Comparison of ENCODE assay signal across 8 cellular contexts in the genomic region with DNA sequence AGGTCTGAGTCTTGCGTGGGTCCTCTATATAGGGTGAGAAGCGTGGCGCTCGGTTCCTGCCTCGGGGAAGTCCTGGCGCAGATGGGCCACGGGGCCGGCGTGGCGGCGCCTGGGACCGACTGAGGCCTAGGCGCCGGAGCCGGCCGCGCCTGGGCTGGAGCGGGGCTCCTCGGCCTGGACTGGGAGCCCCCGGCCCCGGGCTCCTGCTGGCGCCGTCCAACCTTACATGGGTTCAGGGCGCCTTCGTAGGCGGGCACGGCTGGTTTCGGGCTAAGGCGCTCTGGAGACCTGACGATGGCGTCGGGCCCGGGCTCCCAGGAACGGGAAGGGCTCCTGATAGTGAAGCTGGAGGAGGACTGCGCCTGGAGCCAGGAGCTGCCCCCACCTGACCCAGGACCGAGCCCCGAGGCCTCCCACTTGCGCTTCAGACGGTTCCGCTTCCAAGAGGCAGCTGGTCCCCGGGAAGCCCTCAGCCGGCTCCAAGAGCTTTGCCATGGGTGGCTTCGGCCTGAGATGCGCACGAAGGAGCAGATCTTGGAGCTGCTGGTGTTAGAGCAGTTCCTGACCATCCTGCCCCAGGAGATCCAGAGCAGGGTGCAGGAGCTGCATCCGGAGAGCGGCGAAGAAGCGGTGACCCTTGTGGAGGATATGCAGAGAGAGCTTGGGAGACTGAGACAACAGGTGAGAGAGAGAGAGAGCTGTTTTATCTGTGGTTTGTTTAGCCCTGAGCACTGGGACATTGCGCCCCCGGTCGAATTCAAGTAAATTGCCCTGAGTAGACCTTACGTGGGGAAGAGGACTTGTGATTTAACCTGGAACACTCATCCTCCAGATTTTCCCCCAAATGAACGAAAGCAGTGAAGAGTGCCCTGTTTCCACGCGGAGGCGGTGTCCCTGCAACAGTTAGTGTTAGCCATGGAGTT. TPM values are rescaled to one million over a fixed set of nuclear protein-coding genes. Genes with fewer than 3 reads are reported as not detected.
DNase-seq lines count a peak whose midpoint lies in the region; ATAC-seq and TF ChIP-seq lines count a peak whose summit lies in the region.

No MANE protein-coding gene starts in this region.

- H3K9me3 Mint-ChIP-seq in HFFc6: peaks cover 42% of the 10 kb centered on the region

- H3K36me3 ChIP-seq in BE2C (peaks cover 36% of the 10 kb centered on the region), transverse colon (peaks cover 0 to 33% (median 6%) of the 10 kb centered on the region in 4 donors)

- intact Hi-C loops in lower leg skin (cut with DNase I; ENCODE audit: low total_unique reads): no loop called here
- intact Hi-C loops in transverse colon (cut with DNase I; ENCODE audit: low total_unique reads): no loop called here

- no peak for TF ChIP-seq EP300 in transverse colon (IDR thresholded peaks at IDR 0.05; ENCODE audit: low read depth)

- H3K36me3 Mint-ChIP-seq in HFFc6 (ENCODE audit: low read depth): peaks cover 50% of the 10 kb centered on the region

- no peaks in the 10 kb centered on the region; the same call in 1 of the 2 replicates for H3K27me3 Mint-ChIP-seq in HFFc6 (ENCODE audit: insufficient read depth)

- WGBS in lower leg skin, 2 donors: 12 to 13% methylated on average over 24 to 30 of the region's 57 CpGs
- WGBS in transverse colon (ENCODE audit: low coverage in 1 of 2), 2 donors: 17 to 33% methylated on average over 3 to 39 of the region's 57 CpGs

- TF ChIP-seq POLR2A in lower leg skin (IDR thresholded peaks at IDR 0.05) (no peak), transverse colon (IDR thresholded peaks at IDR 0.05) (no peak)

- peaks cover 29% of the 10 kb centered on the region for H3K4me1 Mint-ChIP-seq in HFFc6 (ENCODE audit: low read depth)

- DNase-seq in BE2C: peak; percentile 19
- no peak for DNase-seq in HFFc6
- no peak for DNase-seq in astrocyte of the cerebellum (ENCODE audit: low read depth)
- peak in 1 of 2 donors; percentile 31 for DNase-seq in lower leg skin (ENCODE audit: low spot score in 2 of 2)
- no peak for DNase-seq in transverse colon
- DNase-seq in occipital lobe (lab: John Stamatoyannopoulos, UW): no peak
- DNase-seq in NCI-H1105 (lab: John Stamatoyannopoulos, UW): no peak

- peak overlapping the region; percentile 94 for H3K4me3 Mint-ChIP-seq in HFFc6

- H3K27me3 ChIP-seq in BE2C (no peaks in the 10 kb centered on the region), transverse colon (peaks cover 4% of the 10 kb centered on the region)

- H3K4me1 ChIP-seq in BE2C (no peaks in the 10 kb centered on the region), transverse colon (peaks cover 5 to 28% (median 25%) of the 10 kb centered on the region in 4 donors)

- H3K9me3 ChIP-seq in BE2C (no peaks in the 10 kb centered on the region), transverse colon (peaks cover under 1 to 20% of the 10 kb centered on the region in 2 donors)

- TF ChIP-seq CTCF in BE2C (IDR thresholded peaks at IDR 0.05; ENCODE audit: low read depth, low read length) (no peak), HFFc6 (IDR thresholded peaks at IDR 0.05) (no peak), astrocyte of the cerebellum (IDR thresholded peaks at IDR 0.05; ENCODE audit: low read depth, low read length, missing control alignments) (no peak), lower leg skin (IDR thresholded peaks at IDR 0.05) (no peak), transverse colon (IDR thresholded peaks at IDR 0.05) (peak in 1 of 5 experiments; percentile 32)

- peak overlapping the region; percentile 99 for H3K4me3 ChIP-seq in BE2C (ENCODE audit: low read depth, low read length)
- peak overlapping the region; percentile 95 for H3K4me3 ChIP-seq in astrocyte of the cerebellum (ENCODE audit: low read depth, low read length)
- H3K4me3 ChIP-seq in lower leg skin (ENCODE audit: low read depth, poor library complexity, severe bottlenecking): peak overlapping the region; percentile 94
- H3K4me3 ChIP-seq in transverse colon: peak overlapping the region; percentile 79 to 99 (median 92)

- H3K27ac ChIP-seq in transverse colon: peak overlapping the region; percentile 98 to 100 (median 100)

- ATAC-seq in GM18873 (IDR thresholded peaks at IDR 0.05; ENCODE audit: low FRiP score, unreplicated experiment): no peak

- H3K27ac Mint-ChIP-seq in HFFc6: peak overlapping the region; percentile 100

- in situ Hi-C loops in astrocyte of the cerebellum (cut with HindIII; ENCODE audit: low sequenced_read_pairs): no loop called here
- in situ Hi-C loops in transverse colon (cut with MboI; ENCODE audit: low pct_ligation_motif_present in 1 of 4, low pct_unique_long_range_greater_than_20kb in 1 of 4, low sequenced_read_pairs in 3 of 4): no loop called here

RNA-seq across cellular contexts. Expression of a gene that starts 0.5 kb away (rescaled TPM):
- polyA plus RNA-seq in BE2C (2012; ENCODE audit: insufficient read depth, insufficient read length, low read depth): 123 TPM
- 10 to 100 TPM; 19.7 to 24.5 (median 20.8) TPM for total RNA-seq in HFFc6 (2021; fragmentation: NEBNext Ultra II Directional; extraction: Animal tissue kit (Norgen Biotek cat#: 25700))
- total RNA-seq in lower leg skin (10 to 100 TPM; 40.4 to 62.3 (median 55.2) TPM), transverse colon (10 to 100 TPM in 3 of 4 donors, 1 to 10 TPM in 1; 4.6 to 46.0 (median 36.8) TPM), occipital lobe (55.4 TPM)

RNA-seq across cellular contexts. Expression of a gene that starts 21.4 kb away (rescaled TPM):
- polyA plus RNA-seq in BE2C (2012; ENCODE audit: insufficient read depth, insufficient read length, low read depth): 5.1 TPM
- total RNA-seq in HFFc6 (2021; fragmentation: NEBNext Ultra II Directional; extraction: Animal tissue kit (Norgen Biotek cat#: 25700)): 1 to 10 TPM; 2.9 to 4.2 (median 3.5) TPM
- total RNA-seq in lower leg skin: 1 to 10 TPM; 1.9 to 6.9 (median 3.0) TPM
- total RNA-seq in transverse colon: 1 to 10 TPM in 2 of 4 donors, under 1 TPM in 1, not detected in 1; 0.20 to 4.3 (median 2.5) TPM
- total RNA-seq in occipital lobe: 26.4 TPM

RNA-seq across cellular contexts. Expression of a gene that starts 21.5 kb away (rescaled TPM):
- 57.5 TPM for polyA plus RNA-seq in BE2C (2012; ENCODE audit: insufficient read depth, insufficient read length, low read depth)
- 10 to 100 TPM; 12.7 to 16.6 (median 14.4) TPM for total RNA-seq in HFFc6 (2021; fragmentation: NEBNext Ultra II Directional; extraction: Animal tissue kit (Norgen Biotek cat#: 25700))
- total RNA-seq in lower leg skin: 10 to 100 TPM; 13.3 to 23.5 (median 18.2) TPM
- 10 to 100 TPM; 12.3 to 53.9 (median 25.5) TPM for total RNA-seq in transverse colon
- total RNA-seq in occipital lobe: 35.4 TPM

RNA-seq across cellular contexts. Expression of a gene that starts 27.4 kb away (rescaled TPM):
- polyA plus RNA-seq in BE2C (2012; ENCODE audit: insufficient read depth, insufficient read length, low read depth): not detected
- total RNA-seq in HFFc6 (2021; fragmentation: NEBNext Ultra II Directional; extraction: Animal tissue kit (Norgen Biotek cat#: 25700)): under 1 TPM in 1 of 6 experiments, not detected in 5; 0.09 TPM
- 1 to 10 TPM in 2 of 4 donors, under 1 TPM in 2; 0.80 to 3.3 (median 1.8) TPM for total RNA-seq in lower leg skin
- 1 to 10 TPM in 1 of 4 donors, under 1 TPM in 3; 0.37 to 1.4 (median 0.54) TPM for total RNA-seq in transverse colon
- 0.47 TPM for total RNA-seq in occipital lobe

RNA-seq across cellular contexts. Expression of a gene that starts 48.8 kb away (rescaled TPM):
- 7.9 TPM for polyA plus RNA-seq in BE2C (2012; ENCODE audit: insufficient read depth, insufficient read length, low read depth)
- total RNA-seq in HFFc6 (2021; fragmentation: NEBNext Ultra II Directional; extraction: Animal tissue kit (Norgen Biotek cat#: 25700)): 1 to 10 TPM; 5.1 to 6.3 (median 5.7) TPM
- total RNA-seq in lower leg skin: 1 to 10 TPM; 2.2 to 5.7 (median 3.9) TPM
- total RNA-seq in transverse colon: 10 to 100 TPM in 1 of 4 donors, 1 to 10 TPM in 3; 4.9 to 13.0 (median 7.4) TPM
- 17.9 TPM for total RNA-seq in occipital lobe
